1 cellular context compared by ENCODE assay signal in genomic region chr19:2785244-2786000, GRCh38.
TF ChIP-seq lines count a peak whose summit lies in the region.

TSS of gene THOP1 (plus strand) at chr19:2785503. CDS start at chr19:2785663, 160 bp downstream.

TF ChIP-seq in HEK293, 187 proteins besides CTCF, POLR2A, EP300 and RAD21 (continued from another document):
- TF ChIP-seq PRDM6 (tag by site-specific recombination; IDR thresholded peaks at IDR 0.05) = no peak
- no peak for TF ChIP-seq IKZF3 (tag by site-specific recombination; IDR thresholded peaks at IDR 0.05)
- no peak for TF ChIP-seq ZNF837 (tag by site-specific recombination; IDR thresholded peaks at IDR 0.05)
- TF ChIP-seq ZNF211 (tag by site-specific recombination; IDR thresholded peaks at IDR 0.05; ENCODE audit: low read depth) = no peak
- TF ChIP-seq EGR2 (tag by site-specific recombination; IDR thresholded peaks at IDR 0.05; ENCODE audit: low read depth) = peak; percentile 54
- peak; percentile 33; the same call in 1 of the 2 replicates for TF ChIP-seq ZNF692 (tag by site-specific recombination; IDR thresholded peaks at IDR 0.05)
- no peak for TF ChIP-seq ZNF274 (IDR thresholded peaks at IDR 0.05; ENCODE audit: low read length)
- no peak for TF ChIP-seq ZNF274 (tag by site-specific recombination; IDR thresholded peaks at IDR 0.05; ENCODE audit: borderline replicate concordance)
- peak; percentile 91 for TF ChIP-seq ZFHX2 (tag by site-specific recombination; conservative IDR thresholded peaks at IDR 0.05)
- TF ChIP-seq ZBTB20 (tag by site-specific recombination; IDR thresholded peaks at IDR 0.05) = no peak
- TF ChIP-seq ZNF311 (tag by site-specific recombination; IDR thresholded peaks at IDR 0.05; ENCODE audit: borderline replicate concordance) = no peak
- peak; percentile 70; the same call in 1 of the 2 replicates for TF ChIP-seq KLF9 (tag by site-specific recombination; IDR thresholded peaks at IDR 0.05; ENCODE audit: low read depth)
- TF ChIP-seq KLF1 (tag by site-specific recombination; IDR thresholded peaks at IDR 0.05) = no peak
- TF ChIP-seq ZNF596 (tag by site-specific recombination; IDR thresholded peaks at IDR 0.05) = 0 out of 2 replicates have a peak, but pooled peaks have one; percentile 43
- no peak for TF ChIP-seq ZNF354C (tag by site-specific recombination; IDR thresholded peaks at IDR 0.05; ENCODE audit: borderline replicate concordance, low read depth)
- 0 out of 2 replicates have a peak, but pooled peaks have one; percentile 44 for TF ChIP-seq KLF10 (tag by site-specific recombination; IDR thresholded peaks at IDR 0.05)
- TF ChIP-seq ZNF76 (tag by site-specific recombination; IDR thresholded peaks at IDR 0.05; ENCODE audit: borderline replicate concordance, low read depth) = peak; percentile 62; the same call in 1 of the 2 replicates
- 0 out of 2 replicates have a peak, but pooled peaks have one; percentile 33 for TF ChIP-seq KLF17 (tag by site-specific recombination; IDR thresholded peaks at IDR 0.05)
- peak; percentile 19; the same call in 1 of the 2 replicates for TF ChIP-seq ZBTB48 (tag by site-specific recombination; IDR thresholded peaks at IDR 0.05)
- TF ChIP-seq GLIS1 (tag by site-specific recombination; IDR thresholded peaks at IDR 0.05) = peak; percentile 11; the same call in 1 of the 2 replicates
- TF ChIP-seq PRDM1 (tag by site-specific recombination; IDR thresholded peaks at IDR 0.05) = no peak
- TF ChIP-seq SP2 (tag by site-specific recombination; IDR thresholded peaks at IDR 0.05) = peak; percentile 94
- TF ChIP-seq TSHZ1 (tag by site-specific recombination; IDR thresholded peaks at IDR 0.05; ENCODE audit: borderline replicate concordance) = no peak
- TF ChIP-seq YY1 (tag by site-specific recombination; IDR thresholded peaks at IDR 0.05) = peak; percentile 56; the same call in 1 of the 2 replicates
- TF ChIP-seq ATF2 (tag by site-specific recombination; IDR thresholded peaks at IDR 0.05; ENCODE audit: low read depth) = no peak
- peak; percentile 44 for TF ChIP-seq ZNF677 (tag by site-specific recombination; IDR thresholded peaks at IDR 0.05)
- peak; percentile 43; the same call in 1 of the 2 replicates for TF ChIP-seq ZNF501 (tag by site-specific recombination; IDR thresholded peaks at IDR 0.05)
- 0 out of 2 replicates have a peak, but pooled peaks have one; percentile 20 for TF ChIP-seq ZNF394 (tag by site-specific recombination; IDR thresholded peaks at IDR 0.05; ENCODE audit: borderline replicate concordance)
- 0 out of 2 replicates have a peak, but pooled peaks have one; percentile 18 for TF ChIP-seq ZNF366 (tag by site-specific recombination; conservative IDR thresholded peaks at IDR 0.05)
- TF ChIP-seq ZBTB26 (tag by site-specific recombination; optimal IDR thresholded peaks at IDR 0.05) = peak; percentile 88
- TF ChIP-seq ZNF785 (tag by site-specific recombination; IDR thresholded peaks at IDR 0.05) = no peak
- peak; percentile 74 for TF ChIP-seq ZNF2 (tag by site-specific recombination; IDR thresholded peaks at IDR 0.05)
- TF ChIP-seq BCL11B (tag by site-specific recombination; IDR thresholded peaks at IDR 0.05; ENCODE audit: low read depth) = peak; percentile 80
